In the genomic region with DNA sequence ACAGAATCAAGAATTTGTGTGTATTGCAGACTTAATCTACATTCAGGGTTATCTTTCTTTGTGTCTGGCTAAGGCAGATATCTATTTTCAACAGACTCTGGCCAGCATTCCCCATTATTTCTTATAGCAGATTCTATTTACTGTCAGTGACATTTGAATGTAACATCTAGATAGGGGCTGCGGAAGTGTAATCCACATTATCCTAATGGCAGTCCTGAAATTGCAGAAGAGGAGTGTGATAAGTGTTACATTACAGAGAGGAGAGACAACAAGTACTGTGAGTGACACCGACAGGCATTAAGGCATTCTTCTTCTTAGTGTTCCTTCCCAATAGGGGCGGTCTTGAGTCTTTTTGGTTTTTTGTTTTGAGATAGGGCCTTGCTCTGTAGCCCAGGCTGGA, we compare ENCODE assay signal across 17 cellular contexts.
DNase-seq lines count a peak whose midpoint lies in the region; ATAC-seq and TF ChIP-seq lines count a peak whose summit lies in the region.
"Had no signal": no experiment of that assay in that cellular context is flagged by ENCODE, and none has a peak within 500 bp of the region (broad histone marks: within the 10 kb centered on the region; RNA-seq: fewer than 3 reads in every experiment).

No MANE protein-coding gene starts in this region.

- peak overlapping the region; percentile 33 for H3K4me3 ChIP-seq in neural cell (ENCODE audit: low read length)
- H3K4me3 ChIP-seq in SJCRH30: no peak overlapping the region
- H3K4me3 ChIP-seq: A549; BLaER1 treated with 17β-estradiol and CSF1 and Interleukin-3, amounts not matched to agents 10 nM and 100 nM had no signal

- no peaks in the 10 kb centered on the region for H3K36me3 ChIP-seq in neural cell (ENCODE audit: insufficient read depth, low read length)
- H3K36me3 ChIP-seq in SJCRH30: no peaks in the 10 kb centered on the region
- H3K36me3 ChIP-seq: BLaER1 treated with 17β-estradiol and CSF1 and Interleukin-3, amounts not matched to agents 10 nM and 100 nM had no signal

- H4K20me1 ChIP-seq in neural cell (ENCODE audit: insufficient read depth): no peaks in the 10 kb centered on the region
- H4K20me1 ChIP-seq: BLaER1 treated with 17β-estradiol and CSF1 and Interleukin-3, amounts not matched to agents 10 nM and 100 nM had no signal

- no peak for TF ChIP-seq CTCF in neural cell (IDR thresholded peaks at IDR 0.05; ENCODE audit: poor library complexity, severe bottlenecking)

- ATAC-seq in GM18520 (IDR thresholded peaks at IDR 0.05; ENCODE audit: unreplicated experiment): no peak
- ATAC-seq: A549; CD8-positive, alpha-beta T cell had no signal

- H3K27me3 ChIP-seq in neural cell (ENCODE audit: insufficient read depth, low read depth, low read length) (no peaks in the 10 kb centered on the region), SJCRH30 (no peaks in the 10 kb centered on the region)
- H3K27me3 ChIP-seq: BLaER1 treated with 17β-estradiol and CSF1 and Interleukin-3, amounts not matched to agents 10 nM and 100 nM had no signal

- DNase-seq in ELF-1 (ENCODE audit: low read depth, low spot score): peak; percentile 2
- peak; percentile 21 for DNase-seq in OCI-M1 (lab: John Stamatoyannopoulos, UW)
- DNase-seq in kidney glomerular epithelial cell (lab: John Stamatoyannopoulos, UW): no peak
- DNase-seq in SJCRH30: no peak
- DNase-seq: AML-193; Caco-2; Calu3; CD4-positive, alpha-beta T cell; CD8-positive, alpha-beta T cell; DMS79 treated with DMSO at 0.1 percent for 48 hours; GF-D8 had no signal

- H3K9me2 ChIP-seq in neural cell (ENCODE audit: insufficient read depth, low read length): no peaks in the 10 kb centered on the region

- no peak overlapping the region for H2AFZ ChIP-seq in neural cell (ENCODE audit: low read depth, low read length)

- H3K79me2 ChIP-seq in neural cell (replicated peaks; ENCODE audit: insufficient read depth, low read length): no peaks in the 10 kb centered on the region

- H3K9ac ChIP-seq in neural cell (ENCODE audit: low read length): peak overlapping the region; percentile 31
- H3K9ac ChIP-seq: BLaER1 treated with 17β-estradiol and CSF1 and Interleukin-3, amounts not matched to agents 10 nM and 100 nM had no signal

- TF ChIP-seq RAD21 in neural cell (conservative IDR thresholded peaks at IDR 0.05): no peak

- H3F3A ChIP-seq in neural cell (ENCODE audit: insufficient read depth, low read length, poor library complexity, severe bottlenecking): peaks cover 3% of the 10 kb centered on the region

- TF ChIP-seq EP300 in neural cell (conservative IDR thresholded peaks at IDR 0.05; ENCODE audit: poor library complexity, severe bottlenecking): peak; percentile 86

- no peaks in the 10 kb centered on the region for H3K4me1 ChIP-seq in SJCRH30
- H3K4me1 ChIP-seq: A549, Caco-2 had no signal

- H3K27ac ChIP-seq in neural cell (ENCODE audit: low read length): peak overlapping the region; percentile 64
- no peak overlapping the region for H3K27ac ChIP-seq in SJCRH30
- H3K27ac ChIP-seq: 22Rv1; A549; BLaER1 treated with 17β-estradiol and CSF1 and Interleukin-3, amounts not matched to agents 10 nM and 100 nM; C4-2B had no signal

- H3K4me2 ChIP-seq in neural cell (ENCODE audit: low read length): peak overlapping the region; percentile 45
- H3K4me2 ChIP-seq: A549; BLaER1 treated with 17β-estradiol and CSF1 and Interleukin-3, amounts not matched to agents 10 nM and 100 nM had no signal

- H3K9me3 ChIP-seq in neural cell (ENCODE audit: low read length) (no peaks in the 10 kb centered on the region), SJCRH30 (replicated peaks) (no peaks in the 10 kb centered on the region)
- H3K9me3 ChIP-seq: A549, Caco-2 had no signal

TF ChIP-seq in neural cell, 6 proteins besides CTCF, POLR2A, EP300 and RAD21:
- TF ChIP-seq, protein P1, sequence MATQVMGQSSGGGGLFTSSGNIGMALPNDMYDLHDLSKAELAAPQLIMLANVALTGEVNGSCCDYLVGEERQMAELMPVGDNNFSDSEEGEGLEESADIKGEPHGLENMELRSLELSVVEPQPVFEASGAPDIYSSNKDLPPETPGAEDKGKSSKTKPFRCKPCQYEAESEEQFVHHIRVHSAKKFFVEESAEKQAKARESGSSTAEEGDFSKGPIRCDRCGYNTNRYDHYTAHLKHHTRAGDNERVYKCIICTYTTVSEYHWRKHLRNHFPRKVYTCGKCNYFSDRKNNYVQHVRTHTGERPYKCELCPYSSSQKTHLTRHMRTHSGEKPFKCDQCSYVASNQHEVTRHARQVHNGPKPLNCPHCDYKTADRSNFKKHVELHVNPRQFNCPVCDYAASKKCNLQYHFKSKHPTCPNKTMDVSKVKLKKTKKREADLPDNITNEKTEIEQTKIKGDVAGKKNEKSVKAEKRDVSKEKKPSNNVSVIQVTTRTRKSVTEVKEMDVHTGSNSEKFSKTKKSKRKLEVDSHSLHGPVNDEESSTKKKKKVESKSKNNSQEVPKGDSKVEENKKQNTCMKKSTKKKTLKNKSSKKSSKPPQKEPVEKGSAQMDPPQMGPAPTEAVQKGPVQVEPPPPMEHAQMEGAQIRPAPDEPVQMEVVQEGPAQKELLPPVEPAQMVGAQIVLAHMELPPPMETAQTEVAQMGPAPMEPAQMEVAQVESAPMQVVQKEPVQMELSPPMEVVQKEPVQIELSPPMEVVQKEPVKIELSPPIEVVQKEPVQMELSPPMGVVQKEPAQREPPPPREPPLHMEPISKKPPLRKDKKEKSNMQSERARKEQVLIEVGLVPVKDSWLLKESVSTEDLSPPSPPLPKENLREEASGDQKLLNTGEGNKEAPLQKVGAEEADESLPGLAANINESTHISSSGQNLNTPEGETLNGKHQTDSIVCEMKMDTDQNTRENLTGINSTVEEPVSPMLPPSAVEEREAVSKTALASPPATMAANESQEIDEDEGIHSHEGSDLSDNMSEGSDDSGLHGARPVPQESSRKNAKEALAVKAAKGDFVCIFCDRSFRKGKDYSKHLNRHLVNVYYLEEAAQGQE (IDR thresholded peaks at IDR 0.05; ENCODE audit: borderline replicate concordance): peak; percentile 97
- TF ChIP-seq EZH2 (IDR thresholded peaks at IDR 0.05; ENCODE audit: borderline replicate concordance, insufficient read depth, low read length, poor library complexity, severe bottlenecking) (no peak), SMC3 (conservative IDR thresholded peaks at IDR 0.05; ENCODE audit: poor library complexity) (no peak), MXI1 (conservative IDR thresholded peaks at IDR 0.05; ENCODE audit: poor library complexity, severe bottlenecking) (no peak), POLR2AphosphoS5 (IDR thresholded peaks at IDR 0.05) (peak; percentile 79), TAF1 (IDR thresholded peaks at IDR 0.05; ENCODE audit: low read depth) (no peak)
TF ChIP-seq in neural cell: peak in this region for 2.

Comparison
In these comparisons a context has a peak if more than half of its experiments do, and no peak if none do; other contexts are left out.
1. DNase-seq: peak in ELF-1 (single experiment) and OCI-M1 (single experiment); none in kidney glomerular epithelial cell (single experiment) and SJCRH30 (0 of 2).